27 cellular contexts compared by ENCODE assay signal in the genomic region with DNA sequence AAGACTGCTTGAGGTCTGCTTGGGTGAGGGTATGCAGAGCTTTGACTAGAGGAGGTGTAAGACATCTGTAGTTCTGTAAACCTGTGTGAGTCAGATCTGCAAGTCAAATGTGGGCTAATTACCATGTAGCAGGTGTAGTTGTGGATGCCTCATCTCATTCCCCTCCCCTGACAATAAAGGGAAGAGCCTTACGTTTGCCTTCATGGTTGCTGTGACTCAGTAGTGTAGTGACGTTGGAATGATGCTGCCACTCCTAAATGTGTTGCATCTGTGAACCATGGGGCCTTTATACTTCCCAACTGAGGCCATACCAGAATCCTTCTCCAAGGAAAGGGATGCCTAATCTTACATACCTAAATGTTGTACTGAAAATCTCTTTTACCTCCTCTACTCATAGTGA. TPM values are rescaled to one million over a fixed set of nuclear protein-coding genes. Genes with fewer than 3 reads are reported as not detected.
"Had no signal": no experiment of that assay in that cellular context is flagged by ENCODE, and none has a peak within 500 bp of the region (broad histone marks: within the 10 kb centered on the region; RNA-seq: fewer than 3 reads in every experiment).

No MANE protein-coding gene starts in this region.

- H3K4me1 ChIP-seq: right lobe of liver had no signal

- H3K9me3 ChIP-seq: esophagus muscularis mucosa, heart left ventricle, neutrophil, right lobe of liver, tibial nerve had no signal

- H3K27me3 ChIP-seq: esophagus muscularis mucosa, heart left ventricle, right lobe of liver, tibial nerve had no signal

- DNase-seq: activated CD4-positive, alpha-beta memory T cell treated with anti-CD3 and anti-CD28 coated beads for 36 hours; activated CD4-positive, alpha-beta T cell treated with anti-CD3 and anti-CD28 coated beads for 48 hours; activated CD8-positive, alpha-beta memory T cell treated with anti-CD3 and anti-CD28 coated beads, Interleukin-2, amount 50 U/mL, for 4 hours; activated effector memory CD4-positive, alpha-beta T cell treated with anti-CD3 and anti-CD28 coated beads, Interleukin-2, amount 50 U/mL, for 16 hours; activated naive CD4-positive, alpha-beta T cell treated with anti-CD3 and anti-CD28 coated beads, Interleukin-2, amount 10 ng/mL, durations not matched to agents 7 days and 5 days; activated naive CD8-positive, alpha-beta T cell treated with anti-CD3 and anti-CD28 coated beads, Interleukin-2, amount 10 ng/mL, durations not matched to agents 7 days and 5 days; activated T-cell treated with anti-CD3 and anti-CD28 coated beads, Interleukin-2, amount 50 U/mL, for 1 hour; central memory CD4-positive, alpha-beta T cell; endodermal cell; heart left ventricle; naive B cell; nephron progenitor cell; right lobe of liver; stimulated activated CD4-positive, alpha-beta T cell treated with anti-CD3 and anti-CD28 coated beads, Interleukin-12 subunit alpha, Interleukin-12 subunit beta, amount 100 ng/mL, for 4 hours; stimulated activated CD4-positive, alpha-beta T cell treated with anti-CD3 and anti-CD28 coated beads, Interleukin-4, amount 100 ng/mL, for 24 hours; stimulated activated naive CD8-positive, alpha-beta T cell treated with anti-CD3 and anti-CD28 coated beads, Interleukin-15, amount 100 ng/mL, for 72 hours; substantia nigra; SW 1271; T-helper 9 cell; WERI-Rb-1 had no signal

- H3K36me3 ChIP-seq: esophagus muscularis mucosa, heart left ventricle, neutrophil, right lobe of liver, tibial nerve, WERI-Rb-1 had no signal

- H3K27ac ChIP-seq: esophagus muscularis mucosa, heart left ventricle, neutrophil, right lobe of liver, tibial nerve, WERI-Rb-1 had no signal

- ATAC-seq: activated CD4-positive, CD25-positive, alpha-beta regulatory T cell treated with anti-CD3 and anti-CD28 coated beads, Interleukin-2, amount 50 U/mL, for 24 hours; heart left ventricle; right lobe of liver; stimulated activated effector memory CD8-positive, alpha-beta T cell treated with anti-CD3 and anti-CD28 coated beads, Interleukin-12 subunit alpha, Interleukin-12 subunit beta, amount 100 ng/mL, for 72 hours; stimulated activated naive CD8-positive, alpha-beta T cell treated with anti-CD3 and anti-CD28 coated beads, Interleukin-15, amount 100 ng/mL, for 72 hours had no signal

- H3K4me3 ChIP-seq: esophagus muscularis mucosa, heart left ventricle, right lobe of liver, tibial nerve had no signal

RNA-seq across cellular contexts. Expression of a gene that starts 26.0 kb away (rescaled TPM):
- total RNA-seq: activated CD4-positive, alpha-beta memory T cell treated with anti-CD3 and anti-CD28 coated beads for 36 hours; activated CD8-positive, alpha-beta memory T cell treated with anti-CD3 and anti-CD28 coated beads for 36 hours; activated naive CD8-positive, alpha-beta T cell treated with anti-CD3 and anti-CD28 coated beads, Interleukin-2, amount 10 ng/mL, durations not matched to agents 7 days and 5 days; activated T-helper 1 cell treated with anti-CD3 and anti-CD28 coated beads, Interleukin-12 subunit alpha, Interleukin-12 subunit beta, Interleukin-2, Interleukin-4 antibody, amounts not matched to agents 30 ng/mL and 10 ng/mL and 1 ng/mL, durations not matched to agents 14 hours and 24 hours and 36 hours had no signal
